Comparison of ENCODE assay signal across 20 cellular contexts in genomic region chr2:162478721-162479129, GRCh38.
DNase-seq lines count a peak whose midpoint lies in the region; ATAC-seq and TF ChIP-seq lines count a peak whose summit lies in the region.
"Had no signal": no experiment of that assay in that cellular context is flagged by ENCODE, and none has a peak within 500 bp of the region (broad histone marks: within the 10 kb centered on the region; RNA-seq: fewer than 3 reads in every experiment).

No MANE protein-coding gene starts in this region.

- peak overlapping the region; percentile 89 for H3K27ac Mint-ChIP-seq in Calu3 (ENCODE audit: unreplicated experiment)
- H3K27ac Mint-ChIP-seq in neural progenitor cell = no peak overlapping the region
- H3K27ac Mint-ChIP-seq: activated CD4-positive, alpha-beta T cell treated with anti-CD3 and anti-CD28 coated beads, Interleukin-2, amount 10 ng/mL, durations not matched to agents 24 days and 14 days; activated CD8-positive, alpha-beta memory T cell treated with anti-CD3 and anti-CD28 coated beads, Interleukin-2, amount 10 ng/mL, durations not matched to agents 7 days and 5 days; stimulated activated naive CD8-positive, alpha-beta T cell treated with anti-CD3 and anti-CD28 coated beads, Interleukin-15, amount 100 ng/mL, for 72 hours had no signal

- H3K9ac ChIP-seq in PC-3 (ENCODE audit: low read length) (no peak overlapping the region), neural progenitor cell (no peak overlapping the region)

- H3K9me3 Mint-ChIP-seq in Calu3 (ENCODE audit: low read depth, unreplicated experiment) (no peaks in the 10 kb centered on the region), neural progenitor cell (no peaks in the 10 kb centered on the region)
- H3K9me3 Mint-ChIP-seq: activated CD4-positive, alpha-beta T cell treated with anti-CD3 and anti-CD28 coated beads, Interleukin-2, amount 10 ng/mL, durations not matched to agents 24 days and 14 days; stimulated activated naive CD8-positive, alpha-beta T cell treated with anti-CD3 and anti-CD28 coated beads, Interleukin-15, amount 100 ng/mL, for 72 hours had no signal

- ATAC-seq in PC-3 = no peak; the same call in 1 of the 2 replicates
- no peak for ATAC-seq in HG02763 (IDR thresholded peaks at IDR 0.05; ENCODE audit: unreplicated experiment)
- ATAC-seq: A549; activated CD8-positive, alpha-beta memory T cell treated with anti-CD3 and anti-CD28 coated beads, Interleukin-2, amount 10 ng/mL, durations not matched to agents 7 days and 5 days; stimulated activated naive CD8-positive, alpha-beta T cell treated with anti-CD3 and anti-CD28 coated beads, Interleukin-15, amount 100 ng/mL, for 72 hours had no signal

- intact Hi-C loops in Calu3 (cut with micrococcal nuclease; ENCODE audit: unreplicated experiment) = no loop called here
- intact Hi-C loops in PC-3 (cut with micrococcal nuclease) = no loop called here

- H3K27me3 ChIP-seq in PC-3 (ENCODE audit: low read length) = no peaks in the 10 kb centered on the region
- no peaks in the 10 kb centered on the region for H3K27me3 ChIP-seq in neural progenitor cell
- H3K27me3 ChIP-seq: upper lobe of left lung had no signal

- BruUV-seq in Calu3 (replicated peaks; lab: Mats Ljungman, UMichigan) (no TSS peak), PC-3 (replicated peaks; lab: Mats Ljungman, UMichigan) (no TSS peak)

- H3K36me3 ChIP-seq in PC-3 (ENCODE audit: low read depth, low read length) = no peaks in the 10 kb centered on the region
- no peaks in the 10 kb centered on the region for H3K36me3 ChIP-seq in neural progenitor cell
- H3K36me3 ChIP-seq: left ventricle myocardium inferior, upper lobe of left lung had no signal

- H3K9me2 ChIP-seq in PC-3 (replicated peaks; ENCODE audit: low read length) = no peaks in the 10 kb centered on the region

- H2AFZ ChIP-seq in PC-3 (ENCODE audit: low read length) = no peak overlapping the region
- peak overlapping the region; percentile 29 for H2AFZ ChIP-seq in neural progenitor cell (replicated peaks)

- no peak for DNase-seq in Calu3
- DNase-seq in PC-3 = peak; percentile 75
- peak; percentile 41 for DNase-seq in choroid plexus epithelial cell (ENCODE audit: low read depth)
- DNase-seq in neural progenitor cell (ENCODE audit: low spot score) = no peak
- DNase-seq in SHP77 (lab: John Stamatoyannopoulos, UW) = no peak
- DNase-seq in NK-92 (lab: John Stamatoyannopoulos, UW; ENCODE audit: unreplicated experiment) = no peak
- DNase-seq in UCSD-AML1 (lab: John Stamatoyannopoulos, UW; ENCODE audit: unreplicated experiment) = no peak
- DNase-seq: activated CD4-positive, alpha-beta T cell treated with anti-CD3 and anti-CD28 coated beads, Interleukin-2, amount 10 ng/mL, durations not matched to agents 24 days and 14 days; activated CD8-positive, alpha-beta memory T cell treated with anti-CD3 and anti-CD28 coated beads, Interleukin-2, amount 10 ng/mL, durations not matched to agents 7 days and 5 days; Caco-2; left ventricle myocardium inferior; NCI-H146; NCI-H2171 treated with DMSO at 0.1 percent for 48 hours; NCI-H69; stimulated activated CD4-positive, alpha-beta T cell treated with anti-CD3 and anti-CD28 coated beads, Interleukin-4, amount 100 ng/mL, for 1 hour; stimulated activated naive CD8-positive, alpha-beta T cell treated with anti-CD3 and anti-CD28 coated beads, Interleukin-15, amount 100 ng/mL, for 72 hours; upper lobe of left lung had no signal

- POLR2A ChIA-PET in PC-3 (lab: Charles Lee; ENCODE audit: unreplicated experiment) = no interaction called here

- no peaks in the 10 kb centered on the region for H3K9me3 ChIP-seq in PC-3 (ENCODE audit: low read length)
- no peaks in the 10 kb centered on the region for H3K9me3 ChIP-seq in neural progenitor cell (ENCODE audit: low read depth)
- H3K9me3 ChIP-seq: A549, Caco-2, left ventricle myocardium inferior, upper lobe of left lung had no signal

- H3K4me1 Mint-ChIP-seq in Calu3 (ENCODE audit: low read depth, unreplicated experiment) (no peaks in the 10 kb centered on the region), neural progenitor cell (peaks cover 5% of the 10 kb centered on the region)
- H3K4me1 Mint-ChIP-seq: activated CD4-positive, alpha-beta T cell treated with anti-CD3 and anti-CD28 coated beads, Interleukin-2, amount 10 ng/mL, durations not matched to agents 24 days and 14 days; stimulated activated naive CD8-positive, alpha-beta T cell treated with anti-CD3 and anti-CD28 coated beads, Interleukin-15, amount 100 ng/mL, for 72 hours had no signal

- H3K27me3 Mint-ChIP-seq in Calu3 (ENCODE audit: unreplicated experiment) = no peaks in the 10 kb centered on the region
- no peaks in the 10 kb centered on the region for H3K27me3 Mint-ChIP-seq in neural progenitor cell (ENCODE audit: insufficient read depth, low read depth)
- H3K27me3 Mint-ChIP-seq: activated CD4-positive, alpha-beta T cell treated with anti-CD3 and anti-CD28 coated beads, Interleukin-2, amount 10 ng/mL, durations not matched to agents 24 days and 14 days; activated CD8-positive, alpha-beta memory T cell treated with anti-CD3 and anti-CD28 coated beads, Interleukin-2, amount 10 ng/mL, durations not matched to agents 7 days and 5 days; stimulated activated naive CD8-positive, alpha-beta T cell treated with anti-CD3 and anti-CD28 coated beads, Interleukin-15, amount 100 ng/mL, for 72 hours had no signal

- H3K27ac ChIP-seq in PC-3 (ENCODE audit: low read length) = 0 out of 2 replicates have a peak overlapping the region, but pooled peaks have one; percentile 29
- no peak overlapping the region for H3K27ac ChIP-seq in neural progenitor cell
- H3K27ac ChIP-seq: A549, left ventricle myocardium inferior, upper lobe of left lung had no signal

- H3K4me2 ChIP-seq in PC-3 (ENCODE audit: low read length) (peak overlapping the region; percentile 56; the same call in 1 of the 2 replicates), neural progenitor cell (no peak overlapping the region)
- H3K4me2 ChIP-seq: A549, smooth muscle cell had no signal

- no peaks in the 10 kb centered on the region for H3K79me2 ChIP-seq in PC-3 (ENCODE audit: low read length)
- no peaks in the 10 kb centered on the region for H3K79me2 ChIP-seq in neural progenitor cell (ENCODE audit: low read depth)

- H3K4me1 ChIP-seq in PC-3 (ENCODE audit: insufficient read depth, low read length) (peaks cover 34% of the 10 kb centered on the region), neural progenitor cell (peaks cover 3% of the 10 kb centered on the region)
- H3K4me1 ChIP-seq: A549, Caco-2, left ventricle myocardium inferior, upper lobe of left lung had no signal

- CTCF ChIA-PET in Calu3 (lab: Charles Lee) (interaction anchor here (0.6 kb wide), 1 partner anchor 256 kb away, joined by 3 read pairs; no protein-coding TSS in a partner anchor), PC-3 (lab: Charles Lee) (no interaction called here)

- peak overlapping the region; percentile 65 for H3K4me3 Mint-ChIP-seq in Calu3 (ENCODE audit: low read depth, unreplicated experiment)
- H3K4me3 Mint-ChIP-seq in neural progenitor cell = no peak overlapping the region
- H3K4me3 Mint-ChIP-seq: activated CD4-positive, alpha-beta T cell treated with anti-CD3 and anti-CD28 coated beads, Interleukin-2, amount 10 ng/mL, durations not matched to agents 24 days and 14 days; activated CD8-positive, alpha-beta memory T cell treated with anti-CD3 and anti-CD28 coated beads, Interleukin-2, amount 10 ng/mL, durations not matched to agents 7 days and 5 days; stimulated activated naive CD8-positive, alpha-beta T cell treated with anti-CD3 and anti-CD28 coated beads, Interleukin-15, amount 100 ng/mL, for 72 hours had no signal

- no peak overlapping the region for H3K4me3 ChIP-seq in PC-3 (ENCODE audit: low read length)
- H3K4me3 ChIP-seq in choroid plexus epithelial cell (ENCODE audit: low read depth, low read length) = no peak overlapping the region
- no peak overlapping the region for H3K4me3 ChIP-seq in neural progenitor cell
- H3K4me3 ChIP-seq: A549, left ventricle myocardium inferior, smooth muscle cell, upper lobe of left lung had no signal

- TF ChIP-seq CTCF in Calu3 (IDR thresholded peaks at IDR 0.05; ENCODE audit: unreplicated experiment) (no peak), PC-3 (conservative IDR thresholded peaks at IDR 0.05; ENCODE audit: low read depth, low read length) (no peak), choroid plexus epithelial cell (conservative IDR thresholded peaks at IDR 0.05; ENCODE audit: low read depth, low read length) (no peak), neural progenitor cell (IDR thresholded peaks at IDR 0.05) (no peak)

- H4K20me1 ChIP-seq in PC-3 (ENCODE audit: low read length) (no peaks in the 10 kb centered on the region), neural progenitor cell (ENCODE audit: low read depth) (no peaks in the 10 kb centered on the region)

- no peaks in the 10 kb centered on the region for H3F3A ChIP-seq in PC-3 (ENCODE audit: low read length, unreplicated experiment)
- H3F3A ChIP-seq in neural progenitor cell (ENCODE audit: low read depth) = no peaks in the 10 kb centered on the region

- no peaks in the 10 kb centered on the region for H3K36me3 Mint-ChIP-seq in Calu3 (ENCODE audit: insufficient read depth, unreplicated experiment)
- H3K36me3 Mint-ChIP-seq in neural progenitor cell = no peaks in the 10 kb centered on the region
- H3K36me3 Mint-ChIP-seq: activated CD8-positive, alpha-beta memory T cell treated with anti-CD3 and anti-CD28 coated beads, Interleukin-2, amount 10 ng/mL, durations not matched to agents 7 days and 5 days had no signal

Comparison
In these comparisons a context has a peak if more than half of its experiments do, and no peak if none do; other contexts are left out.
1. DNase-seq: peak in PC-3 (single experiment) and choroid plexus epithelial cell (single experiment); none in Calu3 (single experiment), neural progenitor cell (single experiment), SHP77 (0 of 2), NK-92 (single experiment) and UCSD-AML1 (single experiment).